18 cellular contexts compared by ENCODE assay signal in genomic region chr3:24400015-24400414, GRCh38.
DNase-seq lines count a peak whose midpoint lies in the region; ATAC-seq and TF ChIP-seq lines count a peak whose summit lies in the region.
"Had no signal": no experiment of that assay in that cellular context is flagged by ENCODE, and none has a peak within 500 bp of the region (broad histone marks: within the 10 kb centered on the region; RNA-seq: fewer than 3 reads in every experiment).

No MANE protein-coding gene starts in this region.

- DNase-seq in NCI-H1417 treated with DMSO at 0.1 percent for 48 hours (lab: John Stamatoyannopoulos, UW) (peak; percentile 7), NCI-H748 (lab: John Stamatoyannopoulos, UW; ENCODE audit: unreplicated experiment) (peak; percentile 81), hepatocyte (ENCODE audit: low spot score) (no peak), tibial artery (no peak), NAMALWA (ENCODE audit: low spot score) (no peak)
- no peak for DNase-seq in activated naive CD4-positive, alpha-beta T cell treated with anti-CD3 and anti-CD28 coated beads, Interleukin-2, amount 50 U/mL, for 16 hours
- DNase-seq: DMS 273 treated with DMSO at 0.1 percent for 48 hours; H9; IMR-90; NCI-H1694 treated with DMSO at 0.1 percent for 48 hours; NCI-H2171; NK-92 treated with Interleukin-12 subunit alpha and Interleukin-12 subunit beta, amount 100 ng/mL, for 24 hours; OCI-M1; SW 1271 had no signal

- H3K4me3 ChIP-seq in hepatocyte, result no peak overlapping the region
- no peak overlapping the region for H3K4me3 ChIP-seq in tibial artery
- H3K4me3 ChIP-seq: BLaER1 treated with 17β-estradiol and CSF1 and Interleukin-3, amounts not matched to agents 10 nM and 100 nM; SJSA1 had no signal

- peak overlapping the region; percentile 53 for H3K4me2 ChIP-seq in hepatocyte
- H3K4me2 ChIP-seq: BLaER1 treated with 17β-estradiol and CSF1 and Interleukin-3, amounts not matched to agents 10 nM and 100 nM had no signal

- no peaks in the 10 kb centered on the region for H4K20me1 ChIP-seq in hepatocyte (ENCODE audit: insufficient read depth, poor library complexity, severe bottlenecking)
- H4K20me1 ChIP-seq: BLaER1 treated with 17β-estradiol and CSF1 and Interleukin-3, amounts not matched to agents 10 nM and 100 nM had no signal

- no peaks in the 10 kb centered on the region for H3K27me3 ChIP-seq in hepatocyte
- no peaks in the 10 kb centered on the region for H3K27me3 ChIP-seq in tibial artery
- H3K27me3 ChIP-seq: BLaER1 treated with 17β-estradiol and CSF1 and Interleukin-3, amounts not matched to agents 10 nM and 100 nM; SJSA1 had no signal

- H3K79me2 ChIP-seq in hepatocyte, result peaks cover 71% of the 10 kb centered on the region

- H3K27ac ChIP-seq in hepatocyte (peak overlapping the region; percentile 38), tibial artery (peak overlapping the region; percentile 17 to 64)
- H3K27ac ChIP-seq: BLaER1 treated with 17β-estradiol and CSF1 and Interleukin-3, amounts not matched to agents 10 nM and 100 nM; RWPE1; SJSA1 had no signal

- intact Hi-C loops in tibial artery (cut with DNase I; ENCODE audit: low total_unique reads), result no loop called here

- H3K9me3 ChIP-seq in hepatocyte (ENCODE audit: low read depth) (no peaks in the 10 kb centered on the region), tibial artery (no peaks in the 10 kb centered on the region)
- H3K9me3 ChIP-seq: BLaER1 treated with 17β-estradiol and CSF1 and Interleukin-3, amounts not matched to agents 10 nM and 100 nM; SJSA1 had no signal

- no peak overlapping the region for H2AFZ ChIP-seq in hepatocyte

- H3K36me3 ChIP-seq in hepatocyte (replicated peaks; ENCODE audit: insufficient read depth, low read depth), result no peaks in the 10 kb centered on the region
- no peaks in the 10 kb centered on the region for H3K36me3 ChIP-seq in tibial artery
- H3K36me3 ChIP-seq: BLaER1 treated with 17β-estradiol and CSF1 and Interleukin-3, amounts not matched to agents 10 nM and 100 nM; SJSA1 had no signal

- no peak for ATAC-seq in HG03520 (IDR thresholded peaks at IDR 0.05; ENCODE audit: unreplicated experiment)

- TF ChIP-seq CTCF in hepatocyte (IDR thresholded peaks at IDR 0.05; ENCODE audit: poor library complexity), result no peak
- no peak for TF ChIP-seq CTCF in tibial artery (IDR thresholded peaks at IDR 0.05)

- H3K4me1 ChIP-seq in hepatocyte (ENCODE audit: insufficient read depth) (peaks cover 24% of the 10 kb centered on the region), tibial artery (peaks cover 0 to 38% (median 23%) of the 10 kb centered on the region in 4 donors)
- H3K4me1 ChIP-seq: BLaER1 treated with 17β-estradiol and CSF1 and Interleukin-3, amounts not matched to agents 10 nM and 100 nM; SJSA1 had no signal

- no peaks in the 10 kb centered on the region for H3K9me2 ChIP-seq in hepatocyte (replicated peaks; ENCODE audit: insufficient read depth)

- 46% methylated on average over 2 of the region's 2 CpGs for WGBS in hepatocyte (ENCODE audit: low lambda C conversion rate, missing lambda C conversion rate)

Comparison
In these comparisons a context has a peak if more than half of its experiments do, and no peak if none do; other contexts are left out.
1. DNase-seq: peak in NCI-H1417 treated with DMSO at 0.1 percent for 48 hours (single experiment) and NCI-H748 (single experiment); none in hepatocyte (single experiment), tibial artery (0 of 2), activated naive CD4-positive, alpha-beta T cell treated with anti-CD3 and anti-CD28 coated beads, Interleukin-2, amount 50 U/mL, for 16 hours (single experiment) and NAMALWA (single experiment).